8 cellular contexts compared by ENCODE assay signal in the genomic region with DNA sequence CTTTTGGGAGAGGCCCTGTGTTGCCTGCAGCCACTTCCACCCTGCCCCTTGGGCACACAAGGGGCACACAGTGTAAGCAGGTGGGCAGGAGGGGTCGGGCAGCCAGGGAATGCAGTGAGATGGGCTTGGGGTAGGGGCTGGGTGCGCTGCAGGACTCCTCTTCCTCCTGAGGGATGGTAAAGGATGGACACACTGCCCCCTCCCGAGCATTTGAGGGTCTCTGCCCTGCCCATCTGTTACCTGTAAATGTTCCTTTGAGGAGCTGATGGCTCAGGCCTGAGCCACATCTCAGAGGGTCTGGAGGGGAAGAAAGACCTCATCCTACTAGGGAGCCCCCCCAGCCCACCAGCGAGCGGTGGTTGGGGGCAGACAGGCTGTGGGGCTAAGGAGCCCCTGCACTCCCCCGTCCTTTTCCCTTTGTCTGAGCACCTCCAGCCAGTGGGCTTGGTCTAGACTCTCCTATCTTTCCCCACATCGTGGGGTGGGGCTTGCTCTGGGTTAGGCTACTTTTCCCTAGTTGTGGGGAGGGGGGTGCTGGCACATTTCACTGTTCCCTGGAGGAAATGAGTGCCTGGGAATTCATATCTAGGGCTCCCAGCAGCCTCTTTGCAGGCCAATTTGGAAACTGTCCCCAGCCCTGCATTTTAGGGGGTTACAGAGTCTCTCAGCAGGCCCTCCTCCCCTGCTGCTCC. TPM values are rescaled to one million over a fixed set of nuclear protein-coding genes. Genes with fewer than 3 reads are reported as not detected.
A peak's percentile ranks its signal among the peaks of the same experiment; 100 is the strongest.
DNase-seq lines count a peak whose midpoint lies in the region; ATAC-seq and TF ChIP-seq lines count a peak whose summit lies in the region.

No MANE protein-coding gene starts in this region.

- H3K36me3 ChIP-seq in A673 (ENCODE audit: insufficient read depth, low read length, poor library complexity, severe bottlenecking) = peaks cover 3% of the 10 kb centered on the region
- H3K36me3 ChIP-seq in HEK293 (ENCODE audit: control insufficient read depth in 2 of 2, insufficient read depth in 1 of 2, low read length in 2 of 2) = peaks cover 0 to 65% of the 10 kb centered on the region in 2 experiments; a peak in 1 of 3 replicates
- no peaks in the 10 kb centered on the region for H3K36me3 ChIP-seq in mucosa of stomach (ENCODE audit: control insufficient read depth, insufficient read depth, low read length)

- peak overlapping the region; percentile 85 for H3K27ac ChIP-seq in A673 (ENCODE audit: low read depth, low read length, poor library complexity, severe bottlenecking)
- H3K27ac ChIP-seq in HEK293 (ENCODE audit: extremely low read depth, low read depth, low read length) = peak overlapping the region; percentile 53

- peak overlapping the region; percentile 97 for H3K9ac ChIP-seq in mucosa of stomach (ENCODE audit: low read length)

- H3K9me3 ChIP-seq in A673 (ENCODE audit: low read depth, low read length, poor library complexity, severe bottlenecking) = no peaks in the 10 kb centered on the region
- no peaks in the 10 kb centered on the region for H3K9me3 ChIP-seq in HEK293 (ENCODE audit: control insufficient read depth, insufficient read depth, low read depth, low read length)
- no peaks in the 10 kb centered on the region for H3K9me3 ChIP-seq in mucosa of stomach (ENCODE audit: control insufficient read depth, low read length)

- 0 out of 2 replicates have a peak, but pooled peaks have one; percentile 14 for TF ChIP-seq CTCF in A673 (conservative IDR thresholded peaks at IDR 0.05; ENCODE audit: low read depth, low read length)
- no peak for TF ChIP-seq CTCF in HEK293 (tag by site-specific recombination; IDR thresholded peaks at IDR 0.05)
- no peak for TF ChIP-seq CTCF in astrocyte of the cerebellum (IDR thresholded peaks at IDR 0.05; ENCODE audit: low read depth, low read length, missing control alignments)

- H3K4me3 ChIP-seq in A673 (ENCODE audit: low read depth, low read length, poor library complexity, severe bottlenecking) (peak overlapping the region; percentile 82), HEK293 (ENCODE audit: low read depth, low read length) (no peak overlapping the region; the same call in 1 of the 2 replicates), astrocyte of the cerebellum (ENCODE audit: low read depth, low read length) (peak overlapping the region; percentile 76), mucosa of stomach (ENCODE audit: low read length) (no peak overlapping the region)

- in situ Hi-C loops in astrocyte of the cerebellum (cut with HindIII; ENCODE audit: low sequenced_read_pairs) = no loop called here

- intact Hi-C loops in A673 (cut with micrococcal nuclease; ENCODE audit: unreplicated experiment) = no loop called here

- TSS peak; percentile 74 for BruUV-seq in A673 (replicated peaks; lab: Mats Ljungman, UMichigan)

- CTCF ChIA-PET in A673 (lab: Charles Lee) = interaction anchor here (0.5 to 0.7 kb wide), 2 partner anchors 93 to 94 kb away, joined by 4 to 7 read pairs; no protein-coding TSS in a partner anchor
- CTCF ChIA-PET in HEK293 (lab: Yijun Ruan, JAX) = interaction anchor here (1.1 to 4.2 kb wide), 4 partner anchors 93 to 231 kb away, joined by 3 to 27 read pairs (median 5); no protein-coding TSS in a partner anchor

- DNase-seq in A673 (ENCODE audit: low spot score) (no peak), astrocyte of the cerebellum (ENCODE audit: low read depth) (no peak), putamen (ENCODE audit: low spot score) (no peak), SIG-M5 treated with dmso at 0.1 percent for 504 hours (lab: John Stamatoyannopoulos, UW; ENCODE audit: unreplicated experiment) (no peak)

- H3K4me1 ChIP-seq in A673 (ENCODE audit: insufficient read depth, low read length, poor library complexity, severe bottlenecking) = peaks cover 8% of the 10 kb centered on the region
- H3K4me1 ChIP-seq in HEK293 (ENCODE audit: control insufficient read depth, insufficient read depth, low read length) = no peaks in the 10 kb centered on the region
- peaks cover 22% of the 10 kb centered on the region for H3K4me1 ChIP-seq in mucosa of stomach (ENCODE audit: control insufficient read depth, insufficient read depth, low read length)

- H3K27me3 ChIP-seq in A673 (replicated peaks; ENCODE audit: insufficient read depth, low read depth, low read length, poor library complexity) = no peaks in the 10 kb centered on the region
- no peaks in the 10 kb centered on the region for H3K27me3 ChIP-seq in mucosa of stomach (ENCODE audit: control insufficient read depth, insufficient read depth, low read length)

- ATAC-seq in HG02870 (IDR thresholded peaks at IDR 0.05; ENCODE audit: unreplicated experiment) = no peak
- no peak for ATAC-seq in HG02885 (IDR thresholded peaks at IDR 0.05; ENCODE audit: poor library complexity, unreplicated experiment)

- POLR2A ChIA-PET in A673 (lab: Charles Lee; ENCODE audit: low non-redundant PET) = no interaction called here
- POLR2A ChIA-PET in HEK293 (lab: Yijun Ruan, JAX) = interaction anchor here (1.1 to 3.3 kb wide), 3 partner anchors 8 to 21 kb away, joined by 3 to 64 read pairs (median 10); partner anchors contain the start of gene CD81

TF ChIP-seq in HEK293, 187 proteins besides CTCF, POLR2A, EP300 and RAD21:
- TF ChIP-seq ZNF19 (tag by site-specific recombination; IDR thresholded peaks at IDR 0.05; ENCODE audit: low read depth) (no peak), ZIC2 (tag by site-specific recombination; IDR thresholded peaks at IDR 0.05) (0 out of 2 replicates have a peak, but pooled peaks have one; percentile 13), ZBTB17 (tag by site-specific recombination; IDR thresholded peaks at IDR 0.05) (peak; percentile 91), KLF1 (tag by site-specific recombination; IDR thresholded peaks at IDR 0.05) (peak; percentile 28; the same call in 1 of the 2 replicates), PRDM10 (tag by site-specific recombination; IDR thresholded peaks at IDR 0.05) (peak; percentile 91)
TF ChIP-seq in HEK293: peak in this region for 4.

RNA-seq across cellular contexts. Expression of gene TSSC4, which starts 1.7 kb away (rescaled TPM):
- total RNA-seq in A673 (2021) = 41.3 and 46.8 TPM in 2 replicates

RNA-seq across cellular contexts. Expression of gene CD81, which starts 21.7 kb away (rescaled TPM):
- total RNA-seq in A673 (2021) = 183 and 194 TPM in 2 replicates

RNA-seq across cellular contexts. Expression of gene TRPM5, which starts 45.5 kb away (rescaled TPM):
- not detected in 2 replicates for total RNA-seq in A673 (2021)

RNA-seq across cellular contexts. Expression of gene KCNQ1, which starts 46.0 kb away (rescaled TPM):
- total RNA-seq in A673 (2021) = not detected in 2 replicates

Comparison
In these comparisons a context has a peak if more than half of its experiments do, and no peak if none do; other contexts are left out.
1. H3K4me3 ChIP-seq: peak in A673 (single experiment) and astrocyte of the cerebellum (single experiment); none in HEK293 (single experiment) and mucosa of stomach (single experiment).